ENCODE assay signal across 28 cellular contexts in genomic region chr22:20388200-20388599, GRCh38.
"Had no signal": no experiment of that assay in that cellular context is flagged by ENCODE, and none has a peak within 500 bp of the region (broad histone marks: within the 10 kb centered on the region; RNA-seq: fewer than 3 reads in every experiment).

No MANE protein-coding gene starts in this region.

- H3K36me3 ChIP-seq: brain microvascular endothelial cell, gastroesophageal sphincter, heart right ventricle had no signal

- ATAC-seq: activated T-cell treated with anti-CD3 and anti-CD28 coated beads, Interleukin-2, amount 50 U/mL, for 4 hours; activated T-helper 17 cell treated with anti-CD3 and anti-CD28 coated beads, Interleukin-2, amount 50 U/mL, for 72 hours; esophagus mucosa; gastroesophageal sphincter; heart right ventricle had no signal

- H3K36me3 Mint-ChIP-seq: activated naive CD8-positive, alpha-beta T cell had no signal

- DNase-seq: activated CD4-positive, alpha-beta memory T cell treated with anti-CD3 and anti-CD28 coated beads, Interleukin-2, amount 10 ng/mL, durations not matched to agents 7 days and 5 days; activated CD4-positive, alpha-beta T cell treated with anti-CD3 and anti-CD28 coated beads for 4 hours; activated CD4-positive, alpha-beta T cell treated with anti-CD3 and anti-CD28 coated beads, Interleukin-2, amount 10 ng/mL, durations not matched to agents 7 days and 5 days; activated CD4-positive, alpha-beta T cell treated with anti-CD3 and anti-CD28 coated beads, Interleukin-2, amount 50 U/mL, for 4 hours; activated CD4-positive, CD25-positive, alpha-beta regulatory T cell; activated CD4-positive, CD25-positive, alpha-beta regulatory T cell treated with anti-CD3 and anti-CD28 coated beads, Interleukin-2, amount 50 U/mL, for 72 hours; activated CD8-positive, alpha-beta memory T cell treated with anti-CD3 and anti-CD28 coated beads for 24 hours; activated effector memory CD4-positive, alpha-beta T cell treated with Interleukin-2 at 50 U/mL for 16 hours; activated gamma-delta T cell treated with Interleukin-2 at 50 U/mL for 16 hours; activated naive CD4-positive, alpha-beta T cell treated with anti-CD3 and anti-CD28 coated beads, Interleukin-2, amount 50 U/mL, for 16 hours; activated naive CD4-positive, alpha-beta T cell treated with Interleukin-2 at 50 U/mL for 16 hours; activated T-cell treated with anti-CD3 and anti-CD28 coated beads, Interleukin-2, amount 50 U/mL, for 4 hours; amniotic stem cell; anterior cingulate cortex; brain microvascular endothelial cell; cortex of kidney; dermis blood vessel endothelial cell; effector CD8-positive, alpha-beta T cell; foreskin melanocyte; heart right ventricle; T-helper 2 cell had no signal

- H3K4me3 ChIP-seq: gastroesophageal sphincter, heart right ventricle had no signal

- H3K9me3 Mint-ChIP-seq: activated T-cell treated with anti-CD3 and anti-CD28 coated beads, Interleukin-2, amount 50 U/mL, for 4 hours; activated T-helper 17 cell treated with anti-CD3 and anti-CD28 coated beads, Interleukin-2, amount 50 U/mL, for 72 hours; central memory CD8-positive, alpha-beta T cell had no signal

- H3K4me1 Mint-ChIP-seq: activated CD4-positive, alpha-beta memory T cell treated with anti-CD3 and anti-CD28 coated beads, Interleukin-2, amount 10 ng/mL, durations not matched to agents 7 days and 5 days; activated CD4-positive, alpha-beta T cell treated with anti-CD3 and anti-CD28 coated beads, Interleukin-2, amount 10 ng/mL, durations not matched to agents 7 days and 5 days; activated T-helper 17 cell treated with anti-CD3 and anti-CD28 coated beads, Interleukin-2, amount 50 U/mL, for 72 hours; central memory CD8-positive, alpha-beta T cell had no signal

- H3K9me3 ChIP-seq: gastroesophageal sphincter had no signal

- H3K27ac Mint-ChIP-seq: activated CD4-positive, alpha-beta memory T cell treated with anti-CD3 and anti-CD28 coated beads, Interleukin-2, amount 10 ng/mL, durations not matched to agents 7 days and 5 days; activated CD4-positive, alpha-beta T cell treated with anti-CD3 and anti-CD28 coated beads, Interleukin-2, amount 10 ng/mL, durations not matched to agents 7 days and 5 days; activated naive CD8-positive, alpha-beta T cell; activated T-helper 17 cell treated with anti-CD3 and anti-CD28 coated beads, Interleukin-2, amount 50 U/mL, for 72 hours had no signal

- FAIRE-seq: astrocyte, bronchial epithelial cell had no signal

- H3K27ac ChIP-seq: brain microvascular endothelial cell, gastroesophageal sphincter, heart right ventricle had no signal

- H3K27me3 Mint-ChIP-seq: activated naive CD8-positive, alpha-beta T cell; activated T-helper 17 cell treated with anti-CD3 and anti-CD28 coated beads, Interleukin-2, amount 50 U/mL, for 72 hours had no signal

- H3K4me3 Mint-ChIP-seq: activated CD4-positive, alpha-beta memory T cell treated with anti-CD3 and anti-CD28 coated beads, Interleukin-2, amount 10 ng/mL, durations not matched to agents 7 days and 5 days; activated CD4-positive, alpha-beta T cell treated with anti-CD3 and anti-CD28 coated beads, Interleukin-2, amount 10 ng/mL, durations not matched to agents 7 days and 5 days; activated naive CD8-positive, alpha-beta T cell; activated T-cell treated with anti-CD3 and anti-CD28 coated beads, Interleukin-2, amount 50 U/mL, for 4 hours; activated T-helper 17 cell treated with anti-CD3 and anti-CD28 coated beads, Interleukin-2, amount 50 U/mL, for 72 hours; central memory CD8-positive, alpha-beta T cell had no signal
